Comparison of ENCODE assay signal across 11 cellular contexts in genomic region chr7:83347836-83348482, GRCh38.
DNase-seq lines count a peak whose midpoint lies in the region; ATAC-seq, FAIRE-seq and TF ChIP-seq lines count a peak whose summit lies in the region.
"Had no signal": no experiment of that assay in that cellular context is flagged by ENCODE, and none has a peak within 500 bp of the region (broad histone marks: within the 10 kb centered on the region; RNA-seq: fewer than 3 reads in every experiment).

No MANE protein-coding gene starts in this region.

- H2AFZ ChIP-seq in HepG2 (ENCODE audit: low read length) (no peak overlapping the region), Karpas-422 (ENCODE audit: low read length) (no peak overlapping the region)

- no peaks in the 10 kb centered on the region for H3K27me3 Mint-ChIP-seq in naive thymus-derived CD4-positive, alpha-beta T cell
- H3K27me3 Mint-ChIP-seq: CD4-positive, alpha-beta T cell had no signal

- H3K9me2 ChIP-seq in Karpas-422 (replicated peaks; ENCODE audit: insufficient read depth, low read length) = no peaks in the 10 kb centered on the region

- no peak overlapping the region for H3K27ac Mint-ChIP-seq in naive thymus-derived CD4-positive, alpha-beta T cell
- H3K27ac Mint-ChIP-seq: CD4-positive, alpha-beta T cell had no signal

- no peaks in the 10 kb centered on the region for H3K9me3 ChIP-seq in naive thymus-derived CD4-positive, alpha-beta T cell (ENCODE audit: control insufficient read depth in 2 of 3, low read length in 3 of 3)
- H3K9me3 ChIP-seq in right lobe of liver (no peaks in the 10 kb centered on the region), HepG2 (ENCODE audit: low read length) (no peaks in the 10 kb centered on the region), Karpas-422 (ENCODE audit: low read length) (peaks cover 16% of the 10 kb centered on the region)

- H3K27ac ChIP-seq in naive thymus-derived CD4-positive, alpha-beta T cell (ENCODE audit: low read depth, low read length) = no peak overlapping the region
- no peak overlapping the region for H3K27ac ChIP-seq in right lobe of liver
- no peak overlapping the region for H3K27ac ChIP-seq in HepG2 (ENCODE audit: extremely low read length, insufficient read depth, low read length)
- no peak overlapping the region for H3K27ac ChIP-seq in Karpas-422 (ENCODE audit: low read length)

- peaks cover 0 to 1% (median 0%) of the 10 kb centered on the region in 7 donors for H3K4me1 Mint-ChIP-seq in naive thymus-derived CD4-positive, alpha-beta T cell

- H3K27me3 ChIP-seq in bronchial epithelial cell (ENCODE audit: control insufficient read depth, insufficient read depth, low read length) (no peaks in the 10 kb centered on the region), right lobe of liver (no peaks in the 10 kb centered on the region), HepG2 (ENCODE audit: control insufficient read depth in 1 of 2, insufficient read depth in 2 of 2, low read length in 2 of 2) (no peaks in the 10 kb centered on the region), Karpas-422 (ENCODE audit: low read length) (no peaks in the 10 kb centered on the region)
- no peaks in the 10 kb centered on the region for H3K27me3 ChIP-seq in naive thymus-derived CD4-positive, alpha-beta T cell (ENCODE audit: control insufficient read depth in 2 of 2, insufficient read depth in 2 of 2, low read length in 2 of 2)

- BruUV-seq in HepG2 (replicated peaks; lab: Mats Ljungman, UMichigan) = no TSS peak

- CTCF ChIA-PET in naive thymus-derived CD4-positive, alpha-beta T cell (lab: Charles Lee) = no interaction called here
- CTCF ChIA-PET in HepG2 (lab: Yijun Ruan, JAX; ENCODE audit: low intra/inter-chr PET ratio, low total read pairs) = no interaction called here

- H3K79me2 ChIP-seq in HepG2 (ENCODE audit: insufficient read depth, low read length) (no peaks in the 10 kb centered on the region), Karpas-422 (ENCODE audit: low read length) (no peaks in the 10 kb centered on the region)

- TF ChIP-seq POLR2A in right lobe of liver (IDR thresholded peaks at IDR 0.05) (no peak), HepG2 (IDR thresholded peaks at IDR 0.05; ENCODE audit: insufficient read depth in 1 of 2, low read depth in 2 of 2, low read length in 2 of 2) (no peak)

- H4K20me1 ChIP-seq in HepG2 (ENCODE audit: insufficient read depth, low read length) (no peaks in the 10 kb centered on the region), Karpas-422 (ENCODE audit: insufficient read depth, low read depth, low read length) (no peaks in the 10 kb centered on the region)

- H3K36me3 Mint-ChIP-seq in naive thymus-derived CD4-positive, alpha-beta T cell = no peaks in the 10 kb centered on the region

- peaks cover 1 to 18% (median 6%) of the 10 kb centered on the region in 11 donors for H3K9me3 Mint-ChIP-seq in naive thymus-derived CD4-positive, alpha-beta T cell

- TF ChIP-seq CTCF in bronchial epithelial cell (IDR thresholded peaks at IDR 0.05; ENCODE audit: insufficient read depth, low read length, severe bottlenecking) = no peak
- no peak for TF ChIP-seq CTCF in right lobe of liver (IDR thresholded peaks at IDR 0.05)
- TF ChIP-seq CTCF in HepG2 (CRISPR knock-in tag; IDR thresholded peaks at IDR 0.05) = no peak

- H3K9ac ChIP-seq in HepG2 (ENCODE audit: insufficient read depth, low read depth, low read length) = no peak overlapping the region
- H3K9ac ChIP-seq in Karpas-422 (ENCODE audit: low read length) = no peak overlapping the region

- ATAC-seq in naive thymus-derived CD4-positive, alpha-beta T cell = no peak
- no peak for ATAC-seq in right lobe of liver
- ATAC-seq in HepG2 = no peak

- in situ Hi-C loops in HepG2 (cut with HindIII; ENCODE audit: extremely low pct_ligation_motif_present, low pct_unique_long_range_greater_than_20kb) = no loop called here

- no peaks in the 10 kb centered on the region for H3K4me1 ChIP-seq in naive thymus-derived CD4-positive, alpha-beta T cell (ENCODE audit: control insufficient read depth in 2 of 2, insufficient read depth in 2 of 2, low read length in 2 of 2)
- H3K4me1 ChIP-seq in right lobe of liver (no peaks in the 10 kb centered on the region), HepG2 (ENCODE audit: insufficient read depth, low read length) (no peaks in the 10 kb centered on the region), Karpas-422 (ENCODE audit: low read length) (no peaks in the 10 kb centered on the region)

- intact Hi-C loops in naive thymus-derived CD4-positive, alpha-beta T cell (cut with micrococcal nuclease) = no loop called here
- intact Hi-C loops in right lobe of liver (cut with DNase I) = no loop called here
- intact Hi-C loops in HepG2 (cut with micrococcal nuclease; ENCODE audit: unreplicated experiment) = no loop called here

- no peak for TF ChIP-seq RAD21 in HepG2 (CRISPR knock-in tag; IDR thresholded peaks at IDR 0.05)

- no peak overlapping the region for H3K4me3 Mint-ChIP-seq in naive thymus-derived CD4-positive, alpha-beta T cell
- H3K4me3 Mint-ChIP-seq: CD4-positive, alpha-beta T cell had no signal

- H3K4me3 ChIP-seq in bronchial epithelial cell (ENCODE audit: low read depth, low read length) = no peak overlapping the region
- H3K4me3 ChIP-seq in naive thymus-derived CD4-positive, alpha-beta T cell (ENCODE audit: low read length) = no peak overlapping the region
- H3K4me3 ChIP-seq in right lobe of liver = no peak overlapping the region
- H3K4me3 ChIP-seq in HepG2 (replicated peaks in 1 of 3; ENCODE audit: insufficient read depth in 1 of 3, low read depth in 2 of 3, low read length in 3 of 3) = no peak overlapping the region
- no peak overlapping the region for H3K4me3 ChIP-seq in Karpas-422 (ENCODE audit: low read length)

- H3K4me2 ChIP-seq in HepG2 (ENCODE audit: low read depth, low read length) = no peak overlapping the region
- H3K4me2 ChIP-seq in Karpas-422 (ENCODE audit: low read depth, low read length, poor library complexity, severe bottlenecking) = no peak overlapping the region

- DNase-seq in AG08396 (ENCODE audit: low spot score) (peak; percentile 25), HuH-7 (ENCODE audit: low spot score) (peak; percentile 1), bronchial epithelial cell (ENCODE audit: low read depth) (peak; percentile 65), kidney tubule cell (ENCODE audit: low spot score) (peak; percentile 57), right lobe of liver (no peak), HepG2 (ENCODE audit: low spot score) (no peak), Karpas-422 (no peak)
- no peak for DNase-seq in naive thymus-derived CD4-positive, alpha-beta T cell
- DNase-seq: activated CD4-positive, alpha-beta T cell treated with anti-CD3 and anti-CD28 coated beads, Interleukin-2, amount 50 U/mL, for 48 hours; aorta; CD4-positive, alpha-beta T cell had no signal

- POLR2A ChIA-PET in naive thymus-derived CD4-positive, alpha-beta T cell (lab: Charles Lee) = no interaction called here
- POLR2A ChIA-PET in HepG2 (lab: Yijun Ruan, JAX) = no interaction called here

- TF ChIP-seq EP300 in HepG2 (IDR thresholded peaks at IDR 0.05; ENCODE audit: low read depth in 2 of 2, low read length in 2 of 2) = no peak
- no peak for TF ChIP-seq EP300 in HepG2 (CRISPR knock-in tag; IDR thresholded peaks at IDR 0.05; ENCODE audit: borderline replicate concordance)

- H3K36me3 ChIP-seq in bronchial epithelial cell (ENCODE audit: control insufficient read depth, insufficient read depth, low read length) (no peaks in the 10 kb centered on the region), right lobe of liver (no peaks in the 10 kb centered on the region), HepG2 (replicated peaks in 1 of 2; ENCODE audit: control insufficient read depth in 1 of 2, insufficient read depth in 2 of 2, low read length in 2 of 2) (no peaks in the 10 kb centered on the region), Karpas-422 (ENCODE audit: insufficient read depth, low read length) (no peaks in the 10 kb centered on the region)
- no peaks in the 10 kb centered on the region for H3K36me3 ChIP-seq in naive thymus-derived CD4-positive, alpha-beta T cell (ENCODE audit: control insufficient read depth in 2 of 3, insufficient read depth in 3 of 3, low read length in 3 of 3)

- WGBS in right lobe of liver (ENCODE audit: insufficient coverage, low coverage, low lambda C conversion rate, missing lambda C conversion rate) = 43% methylated on average over 5 of the region's 5 CpGs
- WGBS in HepG2 (ENCODE audit: low lambda C conversion rate) = 6% methylated on average over 5 of the region's 5 CpGs

- FAIRE-seq in bronchial epithelial cell (lab: Jason Lieb, UNC) (no peak), HepG2 (lab: Jason Lieb, UNC) (no peak)

TF ChIP-seq in HepG2, 621 proteins besides CTCF, POLR2A, EP300 and RAD21:
- TF ChIP-seq DMTF1 (CRISPR knock-in tag; IDR thresholded peaks at IDR 0.05) (no peak), FOXK2 (IDR thresholded peaks at IDR 0.05) (no peak), ZNF75D (CRISPR knock-in tag; IDR thresholded peaks at IDR 0.05; ENCODE audit: borderline replicate concordance) (no peak)

Comparison
In these comparisons a context has a peak if more than half of its experiments do, and no peak if none do; other contexts are left out.
1. DNase-seq: peak in AG08396 (single experiment), HuH-7 (single experiment), bronchial epithelial cell (single experiment) and kidney tubule cell (single experiment); none in naive thymus-derived CD4-positive, alpha-beta T cell (0 of 9), right lobe of liver (0 of 3), HepG2 (single experiment) and Karpas-422 (single experiment).